In the genomic region with DNA sequence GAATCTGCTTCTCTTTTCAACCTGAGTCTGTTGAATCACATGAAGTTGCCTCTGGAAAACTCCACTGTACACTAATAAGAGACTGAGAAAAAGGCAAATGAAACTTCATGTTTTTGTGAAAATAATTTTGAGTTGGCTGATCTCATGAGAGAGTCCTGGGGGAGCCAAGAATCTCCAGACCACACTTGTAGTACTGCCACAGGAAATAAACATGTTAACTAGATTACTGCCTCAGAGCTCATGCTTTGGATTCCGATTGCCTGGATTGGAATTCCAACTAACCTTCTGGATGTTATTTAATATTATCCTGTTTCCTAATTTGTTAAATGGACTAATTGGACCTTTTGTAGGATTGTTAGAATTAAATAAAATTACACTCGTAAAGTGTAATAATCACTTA, we compare ENCODE assay signal across 18 cellular contexts. TPM values are rescaled to one million over a fixed set of nuclear protein-coding genes. Genes with fewer than 3 reads are reported as not detected.
DNase-seq lines count a peak whose midpoint lies in the region; ATAC-seq and TF ChIP-seq lines count a peak whose summit lies in the region.
"Had no signal": no experiment of that assay in that cellular context is flagged by ENCODE, and none has a peak within 500 bp of the region (broad histone marks: within the 10 kb centered on the region; RNA-seq: fewer than 3 reads in every experiment).

No MANE protein-coding gene starts in this region.

- no peak overlapping the region for H3K4me3 Mint-ChIP-seq in activated CD8-positive, alpha-beta memory T cell treated with anti-CD3 and anti-CD28 coated beads, Interleukin-2, amount 10 ng/mL, durations not matched to agents 7 days and 5 days
- H3K4me3 Mint-ChIP-seq: activated naive CD8-positive, alpha-beta T cell; naive B cell had no signal

- intact Hi-C loops in spleen (cut with DNase I; ENCODE audit: low total_unique reads) = no loop called here

- H3K9me2 ChIP-seq in SK-N-SH = no peaks in the 10 kb centered on the region

- H3K79me2 ChIP-seq in SK-N-SH (ENCODE audit: insufficient read depth) (peaks cover 51% of the 10 kb centered on the region), fibroblast of lung (ENCODE audit: control insufficient read depth, insufficient read depth, low read length) (peaks cover 3% of the 10 kb centered on the region), osteoblast (ENCODE audit: insufficient read depth, low read length) (peaks cover 8% of the 10 kb centered on the region)

- TF ChIP-seq RAD21 in SK-N-SH (IDR thresholded peaks at IDR 0.05; ENCODE audit: low read length) = no peak

- no peak overlapping the region for H3K9ac ChIP-seq in SK-N-SH
- no peak overlapping the region for H3K9ac ChIP-seq in fibroblast of lung (ENCODE audit: insufficient read depth, low read length)
- H3K9ac ChIP-seq: BLaER1 treated with 17β-estradiol and CSF1 and Interleukin-3, amounts not matched to agents 10 nM and 100 nM had no signal

- POLR2A ChIA-PET in BJ (lab: Charles Lee) = no interaction called here
- POLR2A ChIA-PET in SK-N-SH (lab: Yijun Ruan, JAX) = no interaction called here

- H3K4me1 ChIP-seq in SK-N-SH (ENCODE audit: control insufficient read depth in 1 of 2, insufficient read depth in 2 of 2, low read depth in 1 of 2, low read length in 1 of 2) = peaks cover 3 to 7% of the 10 kb centered on the region in 2 experiments; a peak in 2 of 4 replicates
- H3K4me1 ChIP-seq in fibroblast of lung (ENCODE audit: control insufficient read depth, extremely low read depth, insufficient read depth, low read length) = no peaks in the 10 kb centered on the region
- peaks cover 7% of the 10 kb centered on the region for H3K4me1 ChIP-seq in osteoblast (ENCODE audit: insufficient read depth, low read length)
- no peaks in the 10 kb centered on the region for H3K4me1 ChIP-seq in spleen
- H3K4me1 ChIP-seq: BLaER1 treated with 17β-estradiol and CSF1 and Interleukin-3, amounts not matched to agents 10 nM and 100 nM had no signal

- TF ChIP-seq CTCF in BJ (IDR thresholded peaks at IDR 0.05; ENCODE audit: insufficient read depth, low read depth, low read length) (no peak), SK-N-SH (IDR thresholded peaks at IDR 0.05) (no peak), fibroblast of lung (conservative IDR thresholded peaks at IDR 0.05 in 1 of 2, IDR thresholded peaks at IDR 0.05 in 1 of 2; ENCODE audit: low read depth in 1 of 2, low read length in 2 of 2) (no peak), osteoblast (IDR thresholded peaks at IDR 0.05; ENCODE audit: extremely low read depth, low read depth, low read length) (no peak), spleen (IDR thresholded peaks at IDR 0.05 in 8 of 11, conservative IDR thresholded peaks at IDR 0.05 in 3 of 11) (no peak), WERI-Rb-1 (IDR thresholded peaks at IDR 0.05; ENCODE audit: low read depth, low read length) (no peak)

- H3K27me3 ChIP-seq in BJ (ENCODE audit: control insufficient read depth, insufficient read depth, low read length) (no peaks in the 10 kb centered on the region), SK-N-SH (ENCODE audit: insufficient read depth) (no peaks in the 10 kb centered on the region), fibroblast of lung (ENCODE audit: control insufficient read depth, insufficient read depth, low read length) (no peaks in the 10 kb centered on the region), osteoblast (ENCODE audit: insufficient read depth, low read length) (no peaks in the 10 kb centered on the region), spleen (replicated peaks in 1 of 7) (no peaks in the 10 kb centered on the region), WERI-Rb-1 (ENCODE audit: insufficient read depth, low read depth, severe bottlenecking) (no peaks in the 10 kb centered on the region)
- H3K27me3 ChIP-seq: BLaER1 treated with 17β-estradiol and CSF1 and Interleukin-3, amounts not matched to agents 10 nM and 100 nM had no signal

- H3K4me2 ChIP-seq in SK-N-SH = 0 out of 2 replicates have a peak overlapping the region, but pooled peaks have one; percentile 21
- H3K4me2 ChIP-seq in fibroblast of lung (ENCODE audit: extremely low read depth, insufficient read depth, low read length) = no peak overlapping the region
- peak overlapping the region; percentile 21 for H3K4me2 ChIP-seq in osteoblast (ENCODE audit: insufficient read depth, low read length)
- H3K4me2 ChIP-seq: BLaER1 treated with 17β-estradiol and CSF1 and Interleukin-3, amounts not matched to agents 10 nM and 100 nM had no signal

- no peak for TF ChIP-seq EP300 in SK-N-SH (IDR thresholded peaks at IDR 0.05; ENCODE audit: borderline replicate concordance in 1 of 2, low read depth in 1 of 2, low read length in 1 of 2)

- no peaks in the 10 kb centered on the region for H4K20me1 ChIP-seq in SK-N-SH (ENCODE audit: insufficient read depth)
- no peaks in the 10 kb centered on the region for H4K20me1 ChIP-seq in fibroblast of lung (ENCODE audit: control insufficient read depth, extremely low read depth, insufficient read depth, low read length)
- H4K20me1 ChIP-seq in osteoblast (ENCODE audit: insufficient read depth, low read length) = no peaks in the 10 kb centered on the region

- ATAC-seq in activated CD8-positive, alpha-beta memory T cell treated with anti-CD3 and anti-CD28 coated beads, Interleukin-2, amount 10 ng/mL, durations not matched to agents 7 days and 5 days = no peak
- ATAC-seq in HG02678 (IDR thresholded peaks at IDR 0.05; ENCODE audit: unreplicated experiment) = no peak
- ATAC-seq: activated CD4-positive, CD25-positive, alpha-beta regulatory T cell treated with anti-CD3 and anti-CD28 coated beads, Interleukin-2, amount 50 U/mL, for 24 hours; left colon had no signal

- no peak overlapping the region for H3K27ac Mint-ChIP-seq in activated CD8-positive, alpha-beta memory T cell treated with anti-CD3 and anti-CD28 coated beads, Interleukin-2, amount 10 ng/mL, durations not matched to agents 7 days and 5 days
- H3K27ac Mint-ChIP-seq: activated naive CD8-positive, alpha-beta T cell; naive B cell had no signal

- H3K4me3 ChIP-seq in BJ (ENCODE audit: low read depth, low read length) (no peak overlapping the region), SK-N-SH (ENCODE audit: low read depth in 2 of 2, low read length in 1 of 2) (no peak overlapping the region), fibroblast of lung (replicated peaks in 1 of 4; ENCODE audit: control extremely low read depth in 1 of 4, insufficient read depth in 1 of 4, low read depth in 3 of 4, low read length in 4 of 4) (no peak overlapping the region), osteoblast (ENCODE audit: insufficient read depth, low read length) (no peak overlapping the region), spleen (no peak overlapping the region), WERI-Rb-1 (ENCODE audit: low read depth, low read length) (no peak overlapping the region)
- H3K4me3 ChIP-seq: BLaER1 treated with 17β-estradiol and CSF1 and Interleukin-3, amounts not matched to agents 10 nM and 100 nM had no signal

- H3K27me3 Mint-ChIP-seq in activated CD8-positive, alpha-beta memory T cell treated with anti-CD3 and anti-CD28 coated beads, Interleukin-2, amount 10 ng/mL, durations not matched to agents 7 days and 5 days = no peaks in the 10 kb centered on the region
- H3K27me3 Mint-ChIP-seq: activated naive CD8-positive, alpha-beta T cell; naive B cell had no signal

- H3K9me3 ChIP-seq in SK-N-SH (no peaks in the 10 kb centered on the region), fibroblast of lung (ENCODE audit: control insufficient read depth, insufficient read depth, low read depth, low read length) (no peaks in the 10 kb centered on the region), osteoblast (ENCODE audit: low read depth, low read length) (no peaks in the 10 kb centered on the region), spleen (peaks cover 0 to 2% (median under 1%) of the 10 kb centered on the region in 8 donors), WERI-Rb-1 (ENCODE audit: severe bottlenecking) (no peaks in the 10 kb centered on the region)

- 74% methylated on average over 2 of the region's 2 CpGs for WGBS in SK-N-SH (ENCODE audit: low lambda C conversion rate)
- 78 to 93% (median 91%) methylated on average over 2 of the region's 2 CpGs for WGBS in spleen, 5 donors

- H3K27ac ChIP-seq in SK-N-SH (ENCODE audit: low read depth in 2 of 2, low read length in 1 of 2) = peak overlapping the region; percentile 54 to 60; a peak in 2 of 4 replicates
- H3K27ac ChIP-seq in fibroblast of lung (ENCODE audit: insufficient read depth, low read length) = no peak overlapping the region
- peak overlapping the region; percentile 49 for H3K27ac ChIP-seq in osteoblast (ENCODE audit: low read depth, low read length)
- H3K27ac ChIP-seq in spleen = no peak overlapping the region
- H3K27ac ChIP-seq in WERI-Rb-1 = no peak overlapping the region
- H3K27ac ChIP-seq: BLaER1 treated with 17β-estradiol and CSF1 and Interleukin-3, amounts not matched to agents 10 nM and 100 nM; epithelial cell of prostate had no signal

- peaks cover 7% of the 10 kb centered on the region for H3K9me3 Mint-ChIP-seq in activated CD8-positive, alpha-beta memory T cell treated with anti-CD3 and anti-CD28 coated beads, Interleukin-2, amount 10 ng/mL, durations not matched to agents 7 days and 5 days (ENCODE audit: low read depth)

- H3K36me3 ChIP-seq in BJ (ENCODE audit: control insufficient read depth, insufficient read depth, low read length) (no peaks in the 10 kb centered on the region), SK-N-SH (replicated peaks in 1 of 2; ENCODE audit: control insufficient read depth in 1 of 2, insufficient read depth in 2 of 2, low read length in 1 of 2) (peaks cover 13 to 37% of the 10 kb centered on the region in 2 experiments), fibroblast of lung (ENCODE audit: control insufficient read depth, insufficient read depth, low read length) (no peaks in the 10 kb centered on the region), osteoblast (ENCODE audit: insufficient read depth, low read length) (no peaks in the 10 kb centered on the region), spleen (peaks cover 0 to 79% (median 11%) of the 10 kb centered on the region in 6 donors), WERI-Rb-1 (peaks cover 28% of the 10 kb centered on the region)

- DNase-seq in BJ (ENCODE audit: low read depth) (peak; percentile 39), SK-N-SH (peak; percentile 17), fibroblast of lung (ENCODE audit: low read depth in 2 of 2) (peak; percentile 35 to 83), osteoblast (ENCODE audit: insufficient read length, low spot score, missing footprints) (peak; percentile 61), spleen (no peak), WERI-Rb-1 (no peak)
- no peak for DNase-seq in activated CD8-positive, alpha-beta memory T cell treated with anti-CD3 and anti-CD28 coated beads, Interleukin-2, amount 10 ng/mL, durations not matched to agents 7 days and 5 days
- DNase-seq: hypothalamus; left colon; naive B cell; NCI-H2171; stimulated activated CD4-positive, alpha-beta T cell treated with anti-CD3 and anti-CD28 coated beads, Interleukin-4, amount 100 ng/mL, for 24 hours; trophoblast cell had no signal

- H3K4me1 Mint-ChIP-seq in activated CD8-positive, alpha-beta memory T cell treated with anti-CD3 and anti-CD28 coated beads, Interleukin-2, amount 10 ng/mL, durations not matched to agents 7 days and 5 days = no peaks in the 10 kb centered on the region

- CTCF ChIA-PET in BJ (lab: Yijun Ruan, JAX) = no interaction called here
- CTCF ChIA-PET in SK-N-SH (lab: Yijun Ruan, JAX) = interaction anchor here (0.9 kb wide), 1 partner anchor 54 kb away, joined by 3 read pairs; no protein-coding TSS in a partner anchor
- CTCF ChIA-PET in activated CD8-positive, alpha-beta memory T cell treated with anti-CD3 and anti-CD28 coated beads, Interleukin-2, amount 10 ng/mL, durations not matched to agents 7 days and 5 days (lab: Charles Lee) = no interaction called here

- TF ChIP-seq POLR2A in spleen (IDR thresholded peaks at IDR 0.05) = no peak

- peaks cover 79% of the 10 kb centered on the region for H3K36me3 Mint-ChIP-seq in activated CD8-positive, alpha-beta memory T cell treated with anti-CD3 and anti-CD28 coated beads, Interleukin-2, amount 10 ng/mL, durations not matched to agents 7 days and 5 days

- H2AFZ ChIP-seq in SK-N-SH (ENCODE audit: low read depth) (no peak overlapping the region), fibroblast of lung (ENCODE audit: low read length) (no peak overlapping the region), osteoblast (ENCODE audit: low read length) (peak overlapping the region; percentile 9)

- no peaks in the 10 kb centered on the region for H3F3A ChIP-seq in SK-N-SH (replicated peaks; ENCODE audit: insufficient read depth)

RNA-seq across cellular contexts. Expression of gene NUP35, which starts 25.2 kb away (rescaled TPM):
- polyA plus RNA-seq in BJ (2011; rRNA removed) = 11.1 and 15.9 TPM in 2 replicates
- 5.5 and 8.1 TPM in 2 replicates for polyA minus RNA-seq in BJ (2011; rRNA and poly(A)+ RNA removed)
- polyA plus RNA-seq in SK-N-SH (2012; rRNA removed) = 9.1 and 11.8 TPM in 2 replicates
- polyA plus RNA-seq in SK-N-SH (2012; cell fraction: cytosol; rRNA removed) = 11.8 and 12.9 TPM in 2 replicates
- polyA plus RNA-seq in SK-N-SH (2012; cell fraction: nucleus; rRNA removed) = 8.5 and 13.5 TPM in 2 replicates
- 6.7 and 8.9 TPM in 2 replicates for total RNA-seq in fibroblast of lung
- 10.0 and 15.1 TPM in 2 replicates for polyA plus RNA-seq in fibroblast of lung
- 6.4 and 12.1 TPM in 2 replicates for polyA plus RNA-seq in fibroblast of lung (2012)
- polyA minus RNA-seq in fibroblast of lung (ENCODE audit: low replicate concordance) = 1.7 and 6.4 TPM in 2 replicates
- total RNA-seq in osteoblast = 7.4 and 8.3 TPM in 2 replicates
- 10 to 100 TPM; 11.6 to 19.0 (median 16.4) TPM for total RNA-seq in spleen
- 1 to 10 TPM; 6.3 to 8.5 (median 7.9) TPM for polyA plus RNA-seq in spleen
- 10 to 100 TPM; 23.5 to 24.9 TPM for total RNA-seq in activated CD8-positive, alpha-beta memory T cell treated with anti-CD3 and anti-CD28 coated beads, Interleukin-2, amount 10 ng/mL, durations not matched to agents 7 days and 5 days

Comparison
In these comparisons a context has a peak if more than half of its experiments do, and no peak if none do; other contexts are left out.
1. DNase-seq: peak in BJ (single experiment), SK-N-SH (single experiment), fibroblast of lung (2 of 2) and osteoblast (single experiment); none in spleen (single experiment), WERI-Rb-1 (single experiment) and activated CD8-positive, alpha-beta memory T cell treated with anti-CD3 and anti-CD28 coated beads, Interleukin-2, amount 10 ng/mL, durations not matched to agents 7 days and 5 days (single experiment).
2. H3K27ac ChIP-seq: peak in SK-N-SH (2 of 2) and osteoblast (single experiment); none in fibroblast of lung (single experiment), spleen (0 of 8) and WERI-Rb-1 (single experiment).